11 cellular contexts compared by ENCODE assay signal in the genomic region with DNA sequence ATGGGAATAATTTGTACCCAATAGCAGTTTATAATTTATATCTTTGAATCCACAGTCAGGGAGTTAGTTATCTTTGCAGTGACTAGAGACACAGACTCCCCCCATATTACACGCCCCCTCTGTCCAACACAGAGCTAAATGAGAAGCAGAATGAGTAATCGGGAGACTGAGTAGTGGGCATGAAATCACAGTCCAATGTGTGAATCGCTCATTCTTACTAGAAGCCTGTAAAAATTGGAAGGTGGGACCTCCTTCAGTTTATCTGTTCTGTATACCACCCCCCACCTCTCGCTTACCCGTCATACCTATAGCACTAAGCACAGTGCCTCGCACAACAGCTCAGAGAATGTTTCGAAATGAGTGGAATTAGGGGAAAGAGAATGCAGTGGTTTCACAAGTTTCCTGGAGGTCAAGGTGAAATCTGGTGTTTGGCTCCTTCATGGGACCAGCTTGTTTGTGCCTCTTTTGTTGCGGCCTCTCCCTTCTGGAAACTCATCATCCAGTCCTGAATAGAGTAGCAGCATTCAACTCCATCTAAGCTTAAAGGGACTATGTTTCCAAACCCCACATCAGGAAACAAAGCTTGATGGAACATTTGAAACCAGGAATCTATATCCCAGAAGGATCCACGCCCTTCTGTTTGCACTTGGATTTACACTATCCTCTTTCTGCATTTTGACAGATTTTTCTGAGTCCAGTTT. TPM values are rescaled to one million over a fixed set of nuclear protein-coding genes. Genes with fewer than 3 reads are reported as not detected.
A peak's percentile ranks its signal among the peaks of the same experiment; 100 is the strongest.
DNase-seq lines count a peak whose midpoint lies in the region; ATAC-seq and TF ChIP-seq lines count a peak whose summit lies in the region.
"Had no signal": no experiment of that assay in that cellular context is flagged by ENCODE, and none has a peak within 500 bp of the region (broad histone marks: within the 10 kb centered on the region; RNA-seq: fewer than 3 reads in every experiment).

No MANE protein-coding gene starts in this region.

- H3K4me2 ChIP-seq in GM23248 (ENCODE audit: unreplicated experiment), result no peak overlapping the region

- no peak overlapping the region for H3K9ac ChIP-seq in GM23248

- DNase-seq in GM23248 (peak; percentile 23), nephron progenitor cell (no peak), NOMO-1 treated with DMSO at 0.1 percent for 48 hours (lab: John Stamatoyannopoulos, UW; ENCODE audit: unreplicated experiment) (no peak), dermis blood vessel endothelial cell (no peak), NCI-H187 (lab: John Stamatoyannopoulos, UW) (no peak), NCI-H1694 (lab: John Stamatoyannopoulos, UW) (no peak)
- DNase-seq in activated CD8-positive, alpha-beta T cell treated with anti-CD3 and anti-CD28 coated beads, Interleukin-2, amount 10 ng/mL, durations not matched to agents 7 days and 5 days, result no peak
- DNase-seq: activated B cell treated with CpG ODN at 0.5 μM for 24 hours; naive thymus-derived CD8-positive, alpha-beta T cell; NCI-H1048 had no signal

- peak overlapping the region; percentile 28 for H3K27ac Mint-ChIP-seq in activated CD8-positive, alpha-beta T cell treated with anti-CD3 and anti-CD28 coated beads, Interleukin-2, amount 10 ng/mL, durations not matched to agents 7 days and 5 days
- peak overlapping the region; percentile 24 for H3K27ac Mint-ChIP-seq in nephron progenitor cell
- H3K27ac Mint-ChIP-seq: activated B cell treated with CpG ODN at 0.5 μM for 24 hours; naive thymus-derived CD8-positive, alpha-beta T cell had no signal

- no peaks in the 10 kb centered on the region for H4K20me1 ChIP-seq in GM23248 (ENCODE audit: insufficient read depth)

- H3K27me3 Mint-ChIP-seq in activated CD8-positive, alpha-beta T cell treated with anti-CD3 and anti-CD28 coated beads, Interleukin-2, amount 10 ng/mL, durations not matched to agents 7 days and 5 days (ENCODE audit: low read depth), result peaks cover 3% of the 10 kb centered on the region
- H3K27me3 Mint-ChIP-seq in nephron progenitor cell (ENCODE audit: low read depth, poor library complexity), result no peaks in the 10 kb centered on the region
- H3K27me3 Mint-ChIP-seq: naive thymus-derived CD8-positive, alpha-beta T cell had no signal

- H3K9me3 Mint-ChIP-seq in activated CD8-positive, alpha-beta T cell treated with anti-CD3 and anti-CD28 coated beads, Interleukin-2, amount 10 ng/mL, durations not matched to agents 7 days and 5 days (ENCODE audit: insufficient read depth), result no peaks in the 10 kb centered on the region
- no peaks in the 10 kb centered on the region for H3K9me3 Mint-ChIP-seq in nephron progenitor cell
- H3K9me3 Mint-ChIP-seq: activated B cell treated with CpG ODN at 0.5 μM for 24 hours; naive thymus-derived CD8-positive, alpha-beta T cell had no signal

- no peak overlapping the region for H3K27ac ChIP-seq in GM23248

- H3K79me2 ChIP-seq in GM23248 (ENCODE audit: insufficient read depth), result no peaks in the 10 kb centered on the region

- no peak for TF ChIP-seq CTCF in nephron progenitor cell (IDR thresholded peaks at IDR 0.05)

- in situ Hi-C loops in GM23248 (cut with MboI), result no loop called here

- ATAC-seq in GM18873 (IDR thresholded peaks at IDR 0.05; ENCODE audit: low FRiP score, unreplicated experiment), result peak; percentile 56
- ATAC-seq in activated CD8-positive, alpha-beta T cell treated with anti-CD3 and anti-CD28 coated beads, Interleukin-2, amount 10 ng/mL, durations not matched to agents 7 days and 5 days, result peak; percentile 44
- ATAC-seq: naive thymus-derived CD8-positive, alpha-beta T cell had no signal

- no peaks in the 10 kb centered on the region for H3K9me3 ChIP-seq in GM23248 (ENCODE audit: low read depth)

- CTCF ChIA-PET in activated CD8-positive, alpha-beta T cell treated with anti-CD3 and anti-CD28 coated beads, Interleukin-2, amount 10 ng/mL, durations not matched to agents 7 days and 5 days (lab: Charles Lee), result interaction anchor here (0.9 to 1.9 kb wide), 4 partner anchors 50 to 99 kb away, joined by 3 to 10 read pairs (median 4); no protein-coding TSS in a partner anchor

- H3K36me3 Mint-ChIP-seq in activated CD8-positive, alpha-beta T cell treated with anti-CD3 and anti-CD28 coated beads, Interleukin-2, amount 10 ng/mL, durations not matched to agents 7 days and 5 days (ENCODE audit: low read depth), result no peaks in the 10 kb centered on the region
- H3K36me3 Mint-ChIP-seq in nephron progenitor cell (ENCODE audit: low read depth), result no peaks in the 10 kb centered on the region
- H3K36me3 Mint-ChIP-seq: naive thymus-derived CD8-positive, alpha-beta T cell had no signal

- no peaks in the 10 kb centered on the region for H3K9me2 ChIP-seq in GM23248 (ENCODE audit: insufficient read depth)

- peaks cover 9% of the 10 kb centered on the region; the same call in 1 of the 2 replicates for H3K4me1 ChIP-seq in GM23248 (ENCODE audit: insufficient read depth)

- no peak overlapping the region for H3K4me3 Mint-ChIP-seq in activated CD8-positive, alpha-beta T cell treated with anti-CD3 and anti-CD28 coated beads, Interleukin-2, amount 10 ng/mL, durations not matched to agents 7 days and 5 days
- H3K4me3 Mint-ChIP-seq in nephron progenitor cell, result no peak overlapping the region
- H3K4me3 Mint-ChIP-seq: activated B cell treated with CpG ODN at 0.5 μM for 24 hours; naive thymus-derived CD8-positive, alpha-beta T cell had no signal

- no peaks in the 10 kb centered on the region for H3K36me3 ChIP-seq in GM23248 (ENCODE audit: low read depth)

- H2AFZ ChIP-seq in GM23248, result no peak overlapping the region

- WGBS in GM23248 (ENCODE audit: low coverage in 1 of 2, low lambda C conversion rate in 2 of 2, missing lambda C conversion rate in 2 of 2), 2 experiments, result 73 to 74% methylated on average over 9 of the region's 9 CpGs

- POLR2A ChIA-PET in activated CD8-positive, alpha-beta T cell treated with anti-CD3 and anti-CD28 coated beads, Interleukin-2, amount 10 ng/mL, durations not matched to agents 7 days and 5 days (lab: Charles Lee), result interaction anchor here (0.9 kb wide), 1 partner anchor 61 kb away, joined by 4 read pairs; no protein-coding TSS in a partner anchor

- no peaks in the 10 kb centered on the region; the same call in 1 of the 2 replicates for H3F3A ChIP-seq in GM23248 (ENCODE audit: insufficient read depth)

- no peaks in the 10 kb centered on the region for H3K27me3 ChIP-seq in GM23248 (replicated peaks; ENCODE audit: insufficient read depth)

- no peak overlapping the region for H3K4me3 ChIP-seq in GM23248

- peaks cover 29% of the 10 kb centered on the region for H3K4me1 Mint-ChIP-seq in activated CD8-positive, alpha-beta T cell treated with anti-CD3 and anti-CD28 coated beads, Interleukin-2, amount 10 ng/mL, durations not matched to agents 7 days and 5 days (ENCODE audit: low read depth)
- peaks cover 50% of the 10 kb centered on the region for H3K4me1 Mint-ChIP-seq in nephron progenitor cell

RNA-seq across cellular contexts. Expression of gene PIM1, which starts 59.3 kb away (rescaled TPM):
- total RNA-seq in GM23248 (2014; rRNA removed; shearing (Covaris generic)), result 12.6 and 15.5 TPM in 2 replicates
- polyA plus RNA-seq in GM23248 (2016; fragmentation: Nextera tagmentation; extraction: Ambion mirVana), result 10.8 and 12.0 TPM in 2 replicates
- 100 to 1,000 TPM; 432 to 449 TPM for total RNA-seq in activated CD8-positive, alpha-beta T cell treated with anti-CD3 and anti-CD28 coated beads, Interleukin-2, amount 10 ng/mL, durations not matched to agents 7 days and 5 days
- total RNA-seq in dermis blood vessel endothelial cell, result 1.3 and 2.6 TPM in 2 replicates

Comparison
In these comparisons a context has a peak if more than half of its experiments do, and no peak if none do; other contexts are left out.
1. RNA of gene PIM1, which starts 59.3 kb away (total RNA-seq): 432 to 449 TPM in activated CD8-positive, alpha-beta T cell treated with anti-CD3 and anti-CD28 coated beads, Interleukin-2, amount 10 ng/mL, durations not matched to agents 7 days and 5 days; 12.6 to 15.5 TPM in GM23248 and 1.3 to 2.6 TPM in dermis blood vessel endothelial cell; every median in the first group is over 10 times any median in the second.